In the genomic region with DNA sequence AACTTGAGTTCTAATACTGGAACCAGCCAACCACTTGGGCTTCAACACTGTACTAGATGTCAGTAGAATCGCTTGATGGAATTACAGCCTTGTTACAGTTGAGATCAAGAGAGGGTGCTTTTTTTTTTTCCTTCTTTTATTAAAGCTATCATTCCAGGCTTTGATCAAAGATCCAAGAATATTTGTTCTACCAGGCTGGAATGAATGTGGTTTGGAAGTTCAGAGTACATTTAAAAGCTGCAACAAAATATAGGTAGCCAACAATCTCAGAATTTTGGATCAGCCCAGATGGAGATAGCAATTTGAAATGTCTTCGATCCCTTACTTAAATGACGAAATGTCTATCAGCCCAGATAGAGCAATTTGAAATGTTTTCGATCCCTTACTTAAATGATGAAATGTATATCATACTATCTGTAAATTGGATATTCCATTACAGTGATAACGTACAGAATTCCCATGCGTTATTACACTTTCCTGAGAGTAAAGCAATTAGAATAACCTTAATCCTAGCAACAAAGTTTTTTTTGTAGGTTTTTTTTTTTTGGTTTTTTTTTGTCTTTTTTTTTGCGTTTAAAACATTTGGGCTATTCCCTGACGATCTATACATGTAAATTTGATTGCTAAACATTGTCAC, we compare ENCODE assay signal across 2 cellular contexts.
TF ChIP-seq lines count a peak whose summit lies in the region.

No MANE protein-coding gene starts in this region.

TF ChIP-seq in SK-N-SH, 30 proteins besides CTCF, POLR2A, EP300 and RAD21 (continued from another document):
- TF ChIP-seq SMC3 (IDR thresholded peaks at IDR 0.05; ENCODE audit: low read depth, low read length), result no peak
- no peak for TF ChIP-seq FOSL2 (IDR thresholded peaks at IDR 0.05; ENCODE audit: borderline replicate concordance, low read depth)
- no peak for TF ChIP-seq GABPA (IDR thresholded peaks at IDR 0.05; ENCODE audit: low read depth)
- no peak for TF ChIP-seq TCF12 (IDR thresholded peaks at IDR 0.05)
- TF ChIP-seq FOXJ3 (CRISPR knock-in tag; IDR thresholded peaks at IDR 0.05), result no peak
- no peak for TF ChIP-seq SIN3A (IDR thresholded peaks at IDR 0.05; ENCODE audit: borderline replicate concordance, low read depth, low read length)
- TF ChIP-seq REST (IDR thresholded peaks at IDR 0.05; ENCODE audit: low read depth, low read length), result no peak
- no peak for TF ChIP-seq MXI1 (IDR thresholded peaks at IDR 0.05; ENCODE audit: low read depth, low read length)
- no peak for TF ChIP-seq FOXM1 (IDR thresholded peaks at IDR 0.05; ENCODE audit: low read depth)
- TF ChIP-seq RCOR1 (IDR thresholded peaks at IDR 0.05; ENCODE audit: low read length), result no peak
- no peak for TF ChIP-seq RXRA (IDR thresholded peaks at IDR 0.05; ENCODE audit: borderline replicate concordance, low read depth)
- TF ChIP-seq JUND (IDR thresholded peaks at IDR 0.05), result no peak
- no peak for TF ChIP-seq TEAD4 (IDR thresholded peaks at IDR 0.05; ENCODE audit: borderline replicate concordance, insufficient read depth)
- TF ChIP-seq NRF1 (IDR thresholded peaks at IDR 0.05; ENCODE audit: low read depth, low read length), result no peak

TF ChIP-seq in SK-N-SH treated with all-trans-retinoic acid at 6 μM for 48 hours, 23 proteins besides CTCF, POLR2A, EP300 and RAD21 (continued from another document):
- TF ChIP-seq POU6F1 (CRISPR knock-in tag; IDR thresholded peaks at IDR 0.05; ENCODE audit: borderline replicate concordance, low read depth), result no peak
- TF ChIP-seq ZNF8 (CRISPR knock-in tag; IDR thresholded peaks at IDR 0.05), result no peak
- no peak for TF ChIP-seq CREB5 (CRISPR knock-in tag; IDR thresholded peaks at IDR 0.05; ENCODE audit: low read depth)
